ENCODE assay signal across 9 cellular contexts in the genomic region with DNA sequence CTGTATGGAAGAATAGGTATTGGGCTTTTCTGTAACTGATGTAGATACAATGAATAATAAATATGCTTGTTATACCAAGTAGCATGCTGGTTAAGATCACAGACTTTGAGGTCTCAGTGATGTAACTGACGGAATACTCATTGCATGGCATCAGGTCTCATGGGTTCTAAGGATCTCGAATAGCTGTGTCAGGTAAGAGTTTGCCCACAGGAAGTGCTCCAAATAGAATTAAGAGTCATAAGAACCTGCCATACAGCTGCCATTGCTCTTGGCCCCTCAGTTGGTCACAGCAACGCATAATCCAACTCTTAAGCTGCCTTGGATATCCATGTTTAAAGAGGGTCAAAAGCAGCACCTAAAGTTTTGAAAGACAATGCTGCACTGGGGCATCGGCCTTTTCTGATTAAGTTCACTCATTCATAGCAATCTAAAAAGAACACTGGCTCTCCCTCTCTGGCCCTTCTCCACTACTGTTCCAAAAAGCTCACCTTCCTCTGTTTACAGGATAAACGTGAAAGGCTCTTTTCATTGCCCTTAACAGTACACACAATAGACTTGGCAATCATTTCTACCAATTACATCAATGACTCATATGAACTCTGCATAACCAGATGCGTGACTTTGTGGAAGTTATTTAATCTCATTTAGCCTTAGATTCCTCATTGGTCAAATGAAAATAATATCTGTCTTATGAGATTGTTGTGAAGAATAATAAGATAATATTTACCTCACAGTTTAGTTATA.
DNase-seq lines count a peak whose midpoint lies in the region; ATAC-seq, FAIRE-seq and TF ChIP-seq lines count a peak whose summit lies in the region.
"Had no signal": no experiment of that assay in that cellular context is flagged by ENCODE, and none has a peak within 500 bp of the region (broad histone marks: within the 10 kb centered on the region; RNA-seq: fewer than 3 reads in every experiment).

No MANE protein-coding gene starts in this region.

- intact Hi-C loops in breast epithelium (cut with DNase I; ENCODE audit: low total_unique reads) = no loop called here
- intact Hi-C loops in kidney (cut with DNase I) = no loop called here

- no peak for ATAC-seq in HG03097 (IDR thresholded peaks at IDR 0.05; ENCODE audit: low FRiP score, unreplicated experiment)

- no peaks in the 10 kb centered on the region for H3K27me3 ChIP-seq in breast epithelium
- H3K27me3 ChIP-seq: BLaER1 treated with 17β-estradiol and CSF1 and Interleukin-3, amounts not matched to agents 10 nM and 100 nM had no signal

- DNase-seq in AG08395 (ENCODE audit: low spot score) (peak; percentile 65), LNCaP clone FGC (ENCODE audit: low read depth) (peak; percentile 67), breast epithelium (ENCODE audit: low spot score in 2 of 2) (no peak), kidney (no peak), glomerular visceral epithelial cell (ENCODE audit: extremely low spot score) (no peak)
- DNase-seq in activated CD4-positive, CD25-positive, alpha-beta regulatory T cell (lab: John Stamatoyannopoulos, UW) = no peak
- no peak for DNase-seq in activated CD4-positive, CD25-positive, alpha-beta regulatory T cell treated with anti-CD3 and anti-CD28 coated beads, Interleukin-2, amount 50 U/mL, for 72 hours

- no peaks in the 10 kb centered on the region for H3K9me3 ChIP-seq in breast epithelium
- H3K9me3 ChIP-seq in kidney (ENCODE audit: control insufficient read depth in 1 of 2, low read length in 2 of 2) = no peaks in the 10 kb centered on the region

- H3K4me3 ChIP-seq in LNCaP clone FGC (ENCODE audit: low read depth, low read length) = no peak overlapping the region
- no peak overlapping the region for H3K4me3 ChIP-seq in breast epithelium
- no peak overlapping the region for H3K4me3 ChIP-seq in kidney (ENCODE audit: low read length in 2 of 2)
- H3K4me3 ChIP-seq: BLaER1 treated with 17β-estradiol and CSF1 and Interleukin-3, amounts not matched to agents 10 nM and 100 nM had no signal

- H3K36me3 ChIP-seq in breast epithelium = no peaks in the 10 kb centered on the region
- no peaks in the 10 kb centered on the region for H3K36me3 ChIP-seq in kidney (ENCODE audit: control insufficient read depth in 1 of 2, insufficient read depth in 2 of 2, low read length in 2 of 2)

- peak; percentile 50 for FAIRE-seq in kidney (lab: Jason Lieb, UNC)

- H3K9ac ChIP-seq in kidney (ENCODE audit: low read length in 2 of 2) = no peak overlapping the region
- H3K9ac ChIP-seq: BLaER1 treated with 17β-estradiol and CSF1 and Interleukin-3, amounts not matched to agents 10 nM and 100 nM had no signal

- TF ChIP-seq POLR2A in breast epithelium (IDR thresholded peaks at IDR 0.05) = no peak

- H3K27ac ChIP-seq in breast epithelium (peak overlapping the region; percentile 78 to 80), kidney (ENCODE audit: low read depth in 2 of 2, low read length in 2 of 2) (no peak overlapping the region)
- H3K27ac ChIP-seq: BLaER1 treated with 17β-estradiol and CSF1 and Interleukin-3, amounts not matched to agents 10 nM and 100 nM had no signal

- peaks cover 0 to 5% of the 10 kb centered on the region in 2 donors for H3K4me1 ChIP-seq in breast epithelium
- peaks cover 0 to 4% of the 10 kb centered on the region in 2 donors for H3K4me1 ChIP-seq in kidney (ENCODE audit: control insufficient read depth in 1 of 2, insufficient read depth in 1 of 2, low read depth in 1 of 2, low read length in 2 of 2)
- H3K4me1 ChIP-seq: BLaER1 treated with 17β-estradiol and CSF1 and Interleukin-3, amounts not matched to agents 10 nM and 100 nM had no signal

- TF ChIP-seq CTCF in LNCaP clone FGC (IDR thresholded peaks at IDR 0.05; ENCODE audit: control insufficient read depth, extremely low read depth, insufficient read depth) = no peak
- no peak for TF ChIP-seq CTCF in breast epithelium (IDR thresholded peaks at IDR 0.05)
- no peak for TF ChIP-seq CTCF in kidney (IDR thresholded peaks at IDR 0.05; ENCODE audit: borderline replicate concordance, extremely low read depth, insufficient read depth)

Comparison
In these comparisons a context has a peak if more than half of its experiments do, and no peak if none do; other contexts are left out.
1. DNase-seq: peak in AG08395 (single experiment) and LNCaP clone FGC (single experiment); none in breast epithelium (0 of 2), kidney (single experiment), activated CD4-positive, CD25-positive, alpha-beta regulatory T cell (0 of 4), glomerular visceral epithelial cell (single experiment) and activated CD4-positive, CD25-positive, alpha-beta regulatory T cell treated with anti-CD3 and anti-CD28 coated beads, Interleukin-2, amount 50 U/mL, for 72 hours (single experiment).
2. H3K27ac ChIP-seq: peak in breast epithelium (2 of 2); none in kidney (0 of 2).